ENCODE assay signal across 2 cellular contexts in genomic region chr9:97419315-97419867, GRCh38.
A peak's percentile ranks its signal among the peaks of the same experiment; 100 is the strongest.
TF ChIP-seq lines count a peak whose summit lies in the region.

No MANE protein-coding gene starts in this region.

TF ChIP-seq in IMR-90, 13 proteins besides CTCF, POLR2A, EP300 and RAD21:
- peak; percentile 10; the same call in 1 of the 2 replicates for TF ChIP-seq MAFK (IDR thresholded peaks at IDR 0.05; ENCODE audit: low read depth, low read length)
- TF ChIP-seq, protein P1, sequence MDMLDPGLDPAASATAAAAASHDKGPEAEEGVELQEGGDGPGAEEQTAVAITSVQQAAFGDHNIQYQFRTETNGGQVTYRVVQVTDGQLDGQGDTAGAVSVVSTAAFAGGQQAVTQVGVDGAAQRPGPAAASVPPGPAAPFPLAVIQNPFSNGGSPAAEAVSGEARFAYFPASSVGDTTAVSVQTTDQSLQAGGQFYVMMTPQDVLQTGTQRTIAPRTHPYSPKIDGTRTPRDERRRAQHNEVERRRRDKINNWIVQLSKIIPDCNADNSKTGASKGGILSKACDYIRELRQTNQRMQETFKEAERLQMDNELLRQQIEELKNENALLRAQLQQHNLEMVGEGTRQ (IDR thresholded peaks at IDR 0.05; ENCODE audit: low read depth, low read length): no peak
TF ChIP-seq in IMR-90: peak in this region for 1.

TF ChIP-seq in GM12891, 5 proteins besides CTCF, POLR2A, EP300 and RAD21:
- no peak for TF ChIP-seq SPI1 (IDR thresholded peaks at IDR 0.05; ENCODE audit: low read depth, low read length)
- TF ChIP-seq POLR2AphosphoS5 (IDR thresholded peaks at IDR 0.05; ENCODE audit: low read depth, low read length): no peak
- TF ChIP-seq PAX5 (IDR thresholded peaks at IDR 0.05; ENCODE audit: insufficient read depth, low read length, severe bottlenecking): no peak
- no peak for TF ChIP-seq POU2F2 (IDR thresholded peaks at IDR 0.05; ENCODE audit: low read depth, low read length)
- TF ChIP-seq TAF1 (IDR thresholded peaks at IDR 0.05; ENCODE audit: low read depth, low read length): no peak
